In the genomic region with DNA sequence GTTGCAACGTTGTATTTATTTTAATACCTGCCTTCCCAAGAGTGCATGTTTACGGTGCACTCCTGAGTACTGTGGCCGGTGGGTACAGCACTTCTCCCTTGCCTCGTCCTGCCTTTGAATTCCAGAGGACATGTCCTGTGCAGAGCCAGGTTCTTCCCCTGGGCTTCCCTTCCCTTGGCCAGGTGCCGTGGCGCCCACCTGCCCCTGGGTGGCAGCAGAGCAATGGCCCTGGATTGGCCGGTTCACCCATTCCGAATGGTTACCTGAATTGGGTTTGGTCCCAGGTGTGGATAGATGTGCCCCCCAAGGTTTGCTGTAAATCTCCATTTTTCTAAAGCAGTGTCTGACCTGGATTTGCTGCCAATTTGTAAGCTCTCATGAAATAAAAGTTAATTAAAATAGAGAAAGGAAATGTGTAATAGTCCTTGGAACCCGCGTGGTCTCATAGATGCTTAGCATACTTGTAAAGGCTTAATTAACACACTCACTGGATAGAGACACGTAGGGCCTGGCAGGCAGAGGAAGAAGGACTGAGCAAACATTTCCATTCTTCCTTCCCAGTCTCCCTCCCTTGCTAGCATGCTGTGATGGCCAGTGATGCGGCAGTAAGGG, we compare ENCODE assay signal across 8 cellular contexts. TPM values are rescaled to one million over a fixed set of nuclear protein-coding genes. Genes with fewer than 3 reads are reported as not detected.
A peak's percentile ranks its signal among the peaks of the same experiment; 100 is the strongest.
DNase-seq lines count a peak whose midpoint lies in the region; ATAC-seq and TF ChIP-seq lines count a peak whose summit lies in the region.

No MANE protein-coding gene starts in this region.

- H3K36me3 ChIP-seq in SK-N-SH (replicated peaks in 1 of 2; ENCODE audit: control insufficient read depth in 1 of 2, insufficient read depth in 2 of 2, low read length in 1 of 2) (peaks cover 0 to 3% of the 10 kb centered on the region in 2 experiments), mesenchymal stem cell (ENCODE audit: control insufficient read depth in 1 of 2, insufficient read depth in 2 of 2, low read depth in 1 of 2, low read length in 2 of 2) (peaks cover 13 to 18% of the 10 kb centered on the region in 2 experiments)

- no peaks in the 10 kb centered on the region for H3K79me2 ChIP-seq in SK-N-SH (ENCODE audit: insufficient read depth)

- no peak overlapping the region for H3K4ac ChIP-seq in mesenchymal stem cell (ENCODE audit: low read depth in 1 of 2, low read length in 2 of 2)

- CTCF ChIA-PET in AG04450 (lab: Charles Lee): no interaction called here
- CTCF ChIA-PET in SK-N-SH (lab: Yijun Ruan, JAX): interaction anchor here (0.8 kb wide), 1 partner anchor 215 kb away, joined by 3 read pairs; no protein-coding TSS in a partner anchor

- DNase-seq in AG04450 (ENCODE audit: low read depth, low spot score) (no peak), SK-N-SH (peak; percentile 42), iPS-NIHi11 (ENCODE audit: low spot score) (peak; percentile 70), NCI-H2081 treated with DMSO at 0.1 percent for 48 hours (lab: John Stamatoyannopoulos, UW) (no peak), mesenchymal stem cell (no peak)

- H2BK120ac ChIP-seq in mesenchymal stem cell (ENCODE audit: low read depth, low read length): no peak overlapping the region

- 87% methylated on average over 12 of the region's 12 CpGs for WGBS in SK-N-SH (ENCODE audit: low lambda C conversion rate)
- WGBS in mesenchymal stem cell: 88% methylated on average over 10 of the region's 12 CpGs

- H3K4me2 ChIP-seq in SK-N-SH (no peak overlapping the region), mesenchymal stem cell (ENCODE audit: low read length, poor library complexity, severe bottlenecking) (no peak overlapping the region)

- H2AK5ac ChIP-seq in mesenchymal stem cell (ENCODE audit: low read length, severe bottlenecking): no peak overlapping the region

- POLR2A ChIA-PET in AG04450 (lab: Yijun Ruan, JAX) (no interaction called here), SK-N-SH (lab: Yijun Ruan, JAX) (no interaction called here)

- H3K27me3 ChIP-seq in AG04450 (ENCODE audit: control insufficient read depth, insufficient read depth, low read length) (no peaks in the 10 kb centered on the region), SK-N-SH (ENCODE audit: insufficient read depth) (no peaks in the 10 kb centered on the region), mesenchymal stem cell (ENCODE audit: control insufficient read depth in 1 of 2, insufficient read depth in 1 of 2, low read length in 2 of 2) (no peaks in the 10 kb centered on the region)

- H3K23ac ChIP-seq in mesenchymal stem cell (ENCODE audit: low read length in 2 of 2): no peak overlapping the region

- peaks cover 18% of the 10 kb centered on the region for H3K79me1 ChIP-seq in mesenchymal stem cell (replicated peaks; ENCODE audit: low read length, poor library complexity, severe bottlenecking)

- H2BK5ac ChIP-seq in mesenchymal stem cell (ENCODE audit: low read depth, low read length, poor library complexity, severe bottlenecking): no peak overlapping the region

- H4K8ac ChIP-seq in mesenchymal stem cell (ENCODE audit: low read length): no peak overlapping the region

- no peak for ATAC-seq in GM18861 (IDR thresholded peaks at IDR 0.05; ENCODE audit: unreplicated experiment)
- ATAC-seq in GM21381 (IDR thresholded peaks at IDR 0.05; ENCODE audit: unreplicated experiment): no peak

- H2BK15ac ChIP-seq in mesenchymal stem cell (ENCODE audit: low read depth, poor library complexity, severe bottlenecking): no peak overlapping the region

- no peak overlapping the region for H3K4me3 ChIP-seq in AG04450 (ENCODE audit: low read depth, low read length)
- no peak overlapping the region for H3K4me3 ChIP-seq in SK-N-SH (ENCODE audit: low read depth in 2 of 2, low read length in 1 of 2)
- no peak overlapping the region for H3K4me3 ChIP-seq in mesenchymal stem cell (ENCODE audit: insufficient read depth in 1 of 2, low read depth in 1 of 2, low read length in 2 of 2)

- H3K27ac ChIP-seq in AG04450 (ENCODE audit: low read depth, low read length) (no peak overlapping the region), SK-N-SH (ENCODE audit: low read depth in 2 of 2, low read length in 1 of 2) (no peak overlapping the region), mesenchymal stem cell (ENCODE audit: low read length, poor library complexity, severe bottlenecking) (no peak overlapping the region)

- TF ChIP-seq RAD21 in SK-N-SH (IDR thresholded peaks at IDR 0.05; ENCODE audit: low read length): peak; percentile 60

- no peak overlapping the region for H2AFZ ChIP-seq in SK-N-SH (ENCODE audit: low read depth)
- H2AFZ ChIP-seq in mesenchymal stem cell (ENCODE audit: low read depth, low read length): no peak overlapping the region

- no peaks in the 10 kb centered on the region for H4K20me1 ChIP-seq in SK-N-SH (ENCODE audit: insufficient read depth)

- H2BK12ac ChIP-seq in mesenchymal stem cell (ENCODE audit: low read length in 2 of 2): no peak overlapping the region

- H3K9ac ChIP-seq in SK-N-SH (no peak overlapping the region), mesenchymal stem cell (ENCODE audit: low read length) (no peak overlapping the region)

- H3K9me3 ChIP-seq in AG04450 (ENCODE audit: control insufficient read depth, insufficient read depth, low read length) (no peaks in the 10 kb centered on the region), SK-N-SH (no peaks in the 10 kb centered on the region), mesenchymal stem cell (ENCODE audit: control insufficient read depth, low read length) (no peaks in the 10 kb centered on the region)

- H3K4me1 ChIP-seq in SK-N-SH (ENCODE audit: control insufficient read depth in 1 of 2, insufficient read depth in 2 of 2, low read depth in 1 of 2, low read length in 1 of 2) (no peaks in the 10 kb centered on the region; a peak in 1 of 4 replicates), mesenchymal stem cell (ENCODE audit: control insufficient read depth, insufficient read depth, low read depth, low read length) (peaks cover 3% of the 10 kb centered on the region)

- H3K18ac ChIP-seq in mesenchymal stem cell (ENCODE audit: low read depth in 1 of 2, low read length in 2 of 2): no peak overlapping the region

- TF ChIP-seq CTCF in AG04450 (IDR thresholded peaks at IDR 0.05; ENCODE audit: low read depth, low read length) (peak; percentile 58), GM12873 (IDR thresholded peaks at IDR 0.05; ENCODE audit: insufficient read depth, low read depth, low read length, missing control alignments) (peak; percentile 72), SK-N-SH (IDR thresholded peaks at IDR 0.05) (peak; percentile 64)

- no peaks in the 10 kb centered on the region for H3K9me2 ChIP-seq in SK-N-SH

- H3F3A ChIP-seq in SK-N-SH (replicated peaks; ENCODE audit: insufficient read depth): peaks cover 3% of the 10 kb centered on the region

- H4K91ac ChIP-seq in mesenchymal stem cell (ENCODE audit: low read length): no peak overlapping the region

- H3K14ac ChIP-seq in mesenchymal stem cell (ENCODE audit: low read length in 2 of 2): no peak overlapping the region

- no peak for TF ChIP-seq EP300 in SK-N-SH (IDR thresholded peaks at IDR 0.05; ENCODE audit: borderline replicate concordance in 1 of 2, low read depth in 1 of 2, low read length in 1 of 2)

TF ChIP-seq in SK-N-SH, 30 proteins besides CTCF, POLR2A, EP300 and RAD21:
- TF ChIP-seq SMC3 (IDR thresholded peaks at IDR 0.05; ENCODE audit: low read depth, low read length): peak; percentile 26; the same call in 1 of the 2 replicates
- TF ChIP-seq PBX3 (IDR thresholded peaks at IDR 0.05): no peak

RNA-seq across cellular contexts. Expression of gene DTD1, which starts 40.6 kb away (rescaled TPM):
- 50.0 and 52.1 TPM in 2 replicates for polyA plus RNA-seq in AG04450 (2011; rRNA removed)
- 36.2 and 38.5 TPM in 2 replicates for polyA minus RNA-seq in AG04450 (2011; rRNA and poly(A)+ RNA removed)
- polyA plus RNA-seq in SK-N-SH (2012; rRNA removed): 73.6 and 81.1 TPM in 2 replicates
- 91.2 and 93.9 TPM in 2 replicates for polyA plus RNA-seq in SK-N-SH (2012; cell fraction: cytosol; rRNA removed)
- 25.1 and 27.8 TPM in 2 replicates for polyA plus RNA-seq in SK-N-SH (2012; cell fraction: nucleus; rRNA removed)
- polyA plus RNA-seq in mesenchymal stem cell (2013, experiment 1 of 2): 38.8 TPM
- polyA plus RNA-seq in mesenchymal stem cell (2013, experiment 2 of 2): 39.2 TPM

Comparison
In these comparisons a context has a peak if more than half of its experiments do, and no peak if none do; other contexts are left out.
1. DNase-seq: peak in SK-N-SH (single experiment) and iPS-NIHi11 (single experiment); none in AG04450 (single experiment), NCI-H2081 treated with DMSO at 0.1 percent for 48 hours (single experiment) and mesenchymal stem cell (single experiment).
2. Peak in every context shown above with its lines, with median percentiles within 50 percentile points of each other: CTCF ChIP-seq.